8 cellular contexts compared by ENCODE assay signal in the genomic region with DNA sequence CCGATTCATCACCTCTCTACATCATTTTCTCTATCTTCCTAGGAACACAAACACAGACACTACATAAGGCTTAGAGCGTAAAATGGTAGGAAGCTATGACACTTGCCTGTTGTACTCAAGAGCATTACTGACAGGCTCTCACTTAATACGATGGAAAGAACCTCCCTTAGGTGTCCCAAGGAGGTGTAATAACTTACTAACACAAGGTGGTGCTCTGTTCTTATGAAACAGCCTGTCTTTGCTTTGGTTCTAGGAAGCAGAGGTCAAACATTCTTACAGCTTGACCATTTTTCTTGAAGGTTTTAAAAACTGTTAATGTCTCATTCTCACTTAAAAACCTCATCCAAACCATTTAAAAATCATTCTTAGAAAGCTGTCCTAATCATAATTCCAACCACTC.
DNase-seq lines count a peak whose midpoint lies in the region; ATAC-seq and TF ChIP-seq lines count a peak whose summit lies in the region.

No MANE protein-coding gene starts in this region.

- no peak overlapping the region for H3K4me3 Mint-ChIP-seq in nephron

- TF ChIP-seq POLR2A in stomach (IDR thresholded peaks at IDR 0.05): no peak

- H3K27me3 ChIP-seq in BE2C (no peaks in the 10 kb centered on the region), stomach (no peaks in the 10 kb centered on the region)

- no peak for TF ChIP-seq EP300 in stomach (IDR thresholded peaks at IDR 0.05)

- ATAC-seq in GM18873 (IDR thresholded peaks at IDR 0.05; ENCODE audit: low FRiP score, unreplicated experiment) (peak; percentile 92), HG03066 (IDR thresholded peaks at IDR 0.05; ENCODE audit: low read depth, unreplicated experiment) (peak; percentile 87)

- DNase-seq in BE2C (no peak), NCI-H526 (lab: John Stamatoyannopoulos, UW) (peak; percentile 34 to 77), dermis blood vessel endothelial cell (peak; percentile 52), stomach (no peak)
- DNase-seq in activated T-cell treated with anti-CD3 and anti-CD28 coated beads, Interleukin-2, amount 50 U/mL, for 48 hours: no peak

- no peaks in the 10 kb centered on the region for H3K9me3 ChIP-seq in BE2C
- no peaks in the 10 kb centered on the region for H3K9me3 ChIP-seq in stomach

- intact Hi-C loops in stomach (cut with DNase I; ENCODE audit: low total_unique reads): no loop called here

- TF ChIP-seq CTCF in BE2C (IDR thresholded peaks at IDR 0.05; ENCODE audit: low read depth, low read length) (peak; percentile 54), nephron (IDR thresholded peaks at IDR 0.05; ENCODE audit: unreplicated experiment in 3 of 3) (peak; percentile 67 to 77 (median 71)), stomach (IDR thresholded peaks at IDR 0.05) (peak in 3 of 7 experiments; percentile 6 to 61 (median 31))

- H3K27ac ChIP-seq in stomach: no peak overlapping the region

- H3K27me3 Mint-ChIP-seq in nephron (ENCODE audit: low read depth): no peaks in the 10 kb centered on the region

- H3K36me3 ChIP-seq in BE2C (no peaks in the 10 kb centered on the region), stomach (no peaks in the 10 kb centered on the region)

- no peaks in the 10 kb centered on the region for H3K36me3 Mint-ChIP-seq in nephron (ENCODE audit: low read depth)

- H3K4me3 ChIP-seq in BE2C (ENCODE audit: low read depth, low read length) (no peak overlapping the region), stomach (no peak overlapping the region)

- no peaks in the 10 kb centered on the region for H3K4me1 Mint-ChIP-seq in nephron

- H3K27ac Mint-ChIP-seq in nephron: peak overlapping the region in 1 of 3 experiments; percentile 1

- no peaks in the 10 kb centered on the region for H3K4me1 ChIP-seq in BE2C
- H3K4me1 ChIP-seq in stomach: no peaks in the 10 kb centered on the region

- no peaks in the 10 kb centered on the region for H3K9me3 Mint-ChIP-seq in nephron

- WGBS in stomach, 5 donors: 44 to 52% (median 48%) methylated on average over 3 of the region's 3 CpGs

Comparison
In these comparisons a context has a peak if more than half of its experiments do, and no peak if none do; other contexts are left out.
1. DNase-seq: peak in NCI-H526 (2 of 2) and dermis blood vessel endothelial cell (single experiment); none in BE2C (single experiment), stomach (single experiment) and activated T-cell treated with anti-CD3 and anti-CD28 coated beads, Interleukin-2, amount 50 U/mL, for 48 hours (0 of 2).